In the genomic region with DNA sequence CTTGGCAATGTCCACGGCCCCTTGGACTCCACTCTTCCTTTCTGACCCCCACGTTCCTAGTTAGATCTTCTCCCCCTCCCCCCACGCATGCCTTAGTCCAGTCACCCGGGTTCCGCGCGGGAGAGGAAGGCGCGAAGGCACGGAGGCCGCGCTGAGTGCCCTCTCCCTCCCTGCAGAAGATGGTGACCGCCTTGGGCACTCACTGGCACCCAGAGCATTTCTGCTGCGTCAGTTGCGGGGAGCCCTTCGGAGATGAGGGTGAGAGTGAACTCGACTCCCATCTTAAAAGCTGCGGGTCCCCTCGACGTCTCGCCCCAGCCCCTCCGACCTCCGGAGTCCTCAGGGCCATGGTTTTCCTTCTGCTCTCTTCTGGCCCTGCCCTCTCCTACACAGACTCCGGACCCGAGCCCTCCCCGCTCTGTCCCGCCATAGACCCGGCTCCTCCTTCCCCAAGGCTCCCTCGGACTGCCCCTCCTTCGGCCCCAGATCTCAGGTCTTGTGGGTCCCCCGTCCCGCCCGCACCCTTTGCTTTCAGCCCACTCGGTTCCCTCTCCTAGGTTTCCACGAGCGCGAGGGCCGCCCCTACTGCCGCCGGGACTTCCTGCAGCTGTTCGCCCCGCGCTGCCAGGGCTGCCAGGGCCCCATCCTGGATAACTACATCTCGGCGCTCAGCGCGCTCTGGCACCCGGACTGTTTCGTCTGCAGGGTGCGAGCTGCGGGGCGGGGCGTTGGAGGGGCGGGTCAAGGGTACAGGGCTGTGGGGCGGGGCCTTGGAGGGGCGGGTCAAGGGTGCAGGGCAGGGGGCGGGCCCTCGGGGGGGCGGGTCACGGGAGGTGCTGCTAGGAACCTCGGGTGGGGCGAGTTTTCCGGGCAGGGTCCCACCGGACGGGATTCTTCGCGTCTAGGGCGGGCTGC, we compare ENCODE assay signal across 9 cellular contexts. TPM values are rescaled to one million over a fixed set of nuclear protein-coding genes. Genes with fewer than 3 reads are reported as not detected.
DNase-seq lines count a peak whose midpoint lies in the region; ATAC-seq and TF ChIP-seq lines count a peak whose summit lies in the region.
"Had no signal": no experiment of that assay in that cellular context is flagged by ENCODE, and none has a peak within 500 bp of the region (broad histone marks: within the 10 kb centered on the region; RNA-seq: fewer than 3 reads in every experiment).

No MANE protein-coding gene starts in this region.

- H4K20me1 ChIP-seq in hepatocyte (ENCODE audit: insufficient read depth, poor library complexity, severe bottlenecking): no peaks in the 10 kb centered on the region

- DNase-seq in NCI-H510A treated with DMSO at 0.1 percent for 48 hours (lab: John Stamatoyannopoulos, UW) (peak; percentile 95), activated T-helper 1 cell treated with Interleukin-2 at 50 U/mL for 16 hours (ENCODE audit: low read depth) (peak; percentile 82), hepatocyte (ENCODE audit: low spot score) (peak; percentile 86), A172 (ENCODE audit: low spot score) (no peak)
- DNase-seq in stimulated activated CD4-positive, alpha-beta T cell treated with anti-CD3 and anti-CD28 coated beads, Interleukin-12 subunit alpha, Interleukin-12 subunit beta, amount 100 ng/mL, for 48 hours (ENCODE audit: low read depth in 2 of 3, low spot score in 1 of 3): peak; percentile 76 to 87 (median 84)

- WGBS in hepatocyte (ENCODE audit: low lambda C conversion rate, missing lambda C conversion rate): 18% methylated on average over 54 of the region's 68 CpGs

- peak overlapping the region; percentile 70 for H3K27ac ChIP-seq in C4-2B
- H3K27ac ChIP-seq in hepatocyte: peak overlapping the region; percentile 95

- H3K4me2 ChIP-seq in hepatocyte: peak overlapping the region; percentile 94

- H3K36me3 ChIP-seq in hepatocyte (replicated peaks; ENCODE audit: insufficient read depth, low read depth): no peaks in the 10 kb centered on the region

- ATAC-seq in GM21528 (IDR thresholded peaks at IDR 0.05; ENCODE audit: low FRiP score, unreplicated experiment) (peak; percentile 55), HG02938 (IDR thresholded peaks at IDR 0.05; ENCODE audit: unreplicated experiment) (no peak)

- no peaks in the 10 kb centered on the region for H3K27me3 ChIP-seq in hepatocyte

- H2AFZ ChIP-seq in hepatocyte: peak overlapping the region; percentile 50

- no peaks in the 10 kb centered on the region for H3K79me2 ChIP-seq in hepatocyte

- H3K4me3 ChIP-seq in hepatocyte: no peak overlapping the region

- peaks cover 10% of the 10 kb centered on the region for H3K4me1 ChIP-seq in hepatocyte (ENCODE audit: insufficient read depth)

- no peak for TF ChIP-seq CTCF in C4-2B (conservative IDR thresholded peaks at IDR 0.05)
- TF ChIP-seq CTCF in hepatocyte (IDR thresholded peaks at IDR 0.05; ENCODE audit: poor library complexity): no peak

- no peaks in the 10 kb centered on the region for H3K9me3 ChIP-seq in hepatocyte (ENCODE audit: low read depth)

- no peaks in the 10 kb centered on the region for H3K9me2 ChIP-seq in hepatocyte (replicated peaks; ENCODE audit: insufficient read depth)

RNA-seq across cellular contexts. Expression of a gene that starts 4.6 kb away (rescaled TPM):
- 14.5 and 15.7 TPM in 2 replicates for total RNA-seq in hepatocyte
- 34.8 and 35.4 TPM in 2 replicates for polyA plus RNA-seq in hepatocyte
- total RNA-seq in A172 (2014; rRNA removed; shearing (Covaris generic)): 29.8 and 42.0 TPM in 2 replicates

RNA-seq across cellular contexts. Expression of a gene that starts 6.4 kb away (rescaled TPM):
- 2.3 and 2.5 TPM in 2 replicates for total RNA-seq in hepatocyte
- polyA plus RNA-seq in hepatocyte: 7.5 and 12.7 TPM in 2 replicates
- 0.05 TPM in 1 of 2 replicates, not detected in the other for total RNA-seq in A172 (2014; rRNA removed; shearing (Covaris generic))
- total RNA-seq: fibroblast of lung had no signal
- polyA plus RNA-seq: fibroblast of lung had no signal

RNA-seq across cellular contexts. Expression of a gene that starts 17.3 kb away (rescaled TPM):
- 11.4 and 12.2 TPM in 2 replicates for total RNA-seq in hepatocyte
- polyA plus RNA-seq in hepatocyte: 19.4 and 19.6 TPM in 2 replicates
- 17.7 and 18.6 TPM in 2 replicates for total RNA-seq in A172 (2014; rRNA removed; shearing (Covaris generic))

RNA-seq across cellular contexts. Expression of a gene that starts 31.6 kb away (rescaled TPM):
- 75.2 and 77.2 TPM in 2 replicates for total RNA-seq in hepatocyte
- 56.6 and 68.0 TPM in 2 replicates for polyA plus RNA-seq in hepatocyte
- total RNA-seq in A172 (2014; rRNA removed; shearing (Covaris generic)): 39.6 and 46.8 TPM in 2 replicates

RNA-seq across cellular contexts. Expression of a gene that starts 34.0 kb away (rescaled TPM):
- total RNA-seq in hepatocyte: 1.2 and 1.7 TPM in 2 replicates
- polyA plus RNA-seq in hepatocyte: 0.54 and 0.64 TPM in 2 replicates
- not detected in 2 replicates for total RNA-seq in A172 (2014; rRNA removed; shearing (Covaris generic))
